Comparison of ENCODE assay signal across 8 cellular contexts in genomic region chr11:65653229-65654225, GRCh38. TPM values are rescaled to one million over a fixed set of nuclear protein-coding genes. Genes with fewer than 3 reads are reported as not detected.
A peak's percentile ranks its signal among the peaks of the same experiment; 100 is the strongest.
DNase-seq lines count a peak whose midpoint lies in the region; ATAC-seq and TF ChIP-seq lines count a peak whose summit lies in the region.

No MANE protein-coding gene starts in this region.

- CTCF ChIA-PET in HEK293 (lab: Yijun Ruan, JAX): interaction anchor here (0.6 to 1.6 kb wide), 6 partner anchors 14 to 500 kb away, joined by 3 to 5 read pairs (median 4); partner anchors contain the start of gene MUS81

- H3K9me3 ChIP-seq in HEK293 (ENCODE audit: control insufficient read depth, insufficient read depth, low read depth, low read length) (no peaks in the 10 kb centered on the region), iPS-18a (ENCODE audit: control insufficient read depth, low read depth, low read length) (no peaks in the 10 kb centered on the region)

- intact Hi-C loops in activated T-helper 1 cell treated with anti-CD3 and anti-CD28 coated beads, Interleukin-12 subunit alpha, Interleukin-12 subunit beta, Interleukin-2, Interleukin-4 antibody, amounts not matched to agents 30 ng/mL and 10 ng/mL and 1 ng/mL, durations not matched to agents 14 hours and 24 hours and 36 hours (cut with micrococcal nuclease): loop anchor here (1.0 kb wide), 1 partner anchor 9 kb away; the partner anchor contains the start of gene RELA

- peaks cover 0 to 75% of the 10 kb centered on the region in 2 experiments; a peak in 2 of 3 replicates for H3K36me3 ChIP-seq in HEK293 (ENCODE audit: control insufficient read depth in 2 of 2, insufficient read depth in 1 of 2, low read length in 2 of 2)
- H3K36me3 ChIP-seq in iPS-18a (ENCODE audit: control insufficient read depth, low read depth, low read length): peaks cover 29% of the 10 kb centered on the region

- peak overlapping the region; percentile 88 for H3K4me3 Mint-ChIP-seq in activated T-helper 1 cell treated with anti-CD3 and anti-CD28 coated beads, Interleukin-12 subunit alpha, Interleukin-12 subunit beta, Interleukin-2, Interleukin-4 antibody, amounts not matched to agents 30 ng/mL and 10 ng/mL and 1 ng/mL, durations not matched to agents 14 hours and 24 hours and 36 hours
- H3K4me3 Mint-ChIP-seq in stimulated activated effector memory CD8-positive, alpha-beta T cell treated with anti-CD3 and anti-CD28 coated beads, Interleukin-12 subunit alpha, Interleukin-12 subunit beta, amount 100 ng/mL, for 72 hours: peak overlapping the region; percentile 74

- peaks cover 42% of the 10 kb centered on the region for H3K4me1 Mint-ChIP-seq in activated T-helper 1 cell treated with anti-CD3 and anti-CD28 coated beads, Interleukin-12 subunit alpha, Interleukin-12 subunit beta, Interleukin-2, Interleukin-4 antibody, amounts not matched to agents 30 ng/mL and 10 ng/mL and 1 ng/mL, durations not matched to agents 14 hours and 24 hours and 36 hours (ENCODE audit: low read depth)
- peaks cover 71% of the 10 kb centered on the region for H3K4me1 Mint-ChIP-seq in stimulated activated effector memory CD8-positive, alpha-beta T cell treated with anti-CD3 and anti-CD28 coated beads, Interleukin-12 subunit alpha, Interleukin-12 subunit beta, amount 100 ng/mL, for 72 hours

- H3K36me3 Mint-ChIP-seq in activated T-helper 1 cell treated with anti-CD3 and anti-CD28 coated beads, Interleukin-12 subunit alpha, Interleukin-12 subunit beta, Interleukin-2, Interleukin-4 antibody, amounts not matched to agents 30 ng/mL and 10 ng/mL and 1 ng/mL, durations not matched to agents 14 hours and 24 hours and 36 hours (ENCODE audit: low read depth): peaks cover 43% of the 10 kb centered on the region
- H3K36me3 Mint-ChIP-seq in stimulated activated effector memory CD8-positive, alpha-beta T cell treated with anti-CD3 and anti-CD28 coated beads, Interleukin-12 subunit alpha, Interleukin-12 subunit beta, amount 100 ng/mL, for 72 hours: peaks cover 100% of the 10 kb centered on the region

- no peak for TF ChIP-seq CTCF in HEK293 (tag by site-specific recombination; IDR thresholded peaks at IDR 0.05)

- peaks cover 3% of the 10 kb centered on the region for H3K27me3 Mint-ChIP-seq in activated T-helper 1 cell treated with anti-CD3 and anti-CD28 coated beads, Interleukin-12 subunit alpha, Interleukin-12 subunit beta, Interleukin-2, Interleukin-4 antibody, amounts not matched to agents 30 ng/mL and 10 ng/mL and 1 ng/mL, durations not matched to agents 14 hours and 24 hours and 36 hours (ENCODE audit: insufficient read depth)

- POLR2A ChIA-PET in HEK293 (lab: Yijun Ruan, JAX): interaction anchor here (0.6 to 6.5 kb wide), 12 partner anchors 9 to 347 kb away, joined by 3 to 50 read pairs (median 4); partner anchors contain the start of genes FIBP, KAT5, MAP3K11 and PCNX3

- H3K27me3 ChIP-seq in iPS-18a (ENCODE audit: control insufficient read depth, insufficient read depth, low read length): no peaks in the 10 kb centered on the region

- no peaks in the 10 kb centered on the region for H3K9me3 Mint-ChIP-seq in activated T-helper 1 cell treated with anti-CD3 and anti-CD28 coated beads, Interleukin-12 subunit alpha, Interleukin-12 subunit beta, Interleukin-2, Interleukin-4 antibody, amounts not matched to agents 30 ng/mL and 10 ng/mL and 1 ng/mL, durations not matched to agents 14 hours and 24 hours and 36 hours
- H3K9me3 Mint-ChIP-seq in stimulated activated effector memory CD8-positive, alpha-beta T cell treated with anti-CD3 and anti-CD28 coated beads, Interleukin-12 subunit alpha, Interleukin-12 subunit beta, amount 100 ng/mL, for 72 hours: no peaks in the 10 kb centered on the region

- peak; percentile 45 for DNase-seq in AG08396 (ENCODE audit: low spot score)
- no peak for DNase-seq in activated T-helper 1 cell treated with anti-CD3 and anti-CD28 coated beads, Interleukin-12 subunit alpha, Interleukin-12 subunit beta, Interleukin-2, Interleukin-4 antibody, amounts not matched to agents 30 ng/mL and 10 ng/mL and 1 ng/mL, durations not matched to agents 14 hours and 24 hours and 36 hours (ENCODE audit: low spot score)
- no peak for DNase-seq in stimulated activated effector memory CD8-positive, alpha-beta T cell treated with anti-CD3 and anti-CD28 coated beads, Interleukin-12 subunit alpha, Interleukin-12 subunit beta, amount 100 ng/mL, for 72 hours (ENCODE audit: low spot score in 2 of 2)
- DNase-seq in cortex of kidney (lab: John Stamatoyannopoulos, UW): no peak

- H3K9ac ChIP-seq in iPS-18a (ENCODE audit: low read length): peak overlapping the region; percentile 69

- ATAC-seq in stimulated activated effector memory CD8-positive, alpha-beta T cell treated with anti-CD3 and anti-CD28 coated beads, Interleukin-12 subunit alpha, Interleukin-12 subunit beta, amount 100 ng/mL, for 72 hours: no peak
- ATAC-seq in HG03108 (IDR thresholded peaks at IDR 0.05; ENCODE audit: unreplicated experiment) (no peak), GM19023 (IDR thresholded peaks at IDR 0.05; ENCODE audit: unreplicated experiment) (no peak)

- peak overlapping the region; percentile 97 for H3K27ac Mint-ChIP-seq in activated T-helper 1 cell treated with anti-CD3 and anti-CD28 coated beads, Interleukin-12 subunit alpha, Interleukin-12 subunit beta, Interleukin-2, Interleukin-4 antibody, amounts not matched to agents 30 ng/mL and 10 ng/mL and 1 ng/mL, durations not matched to agents 14 hours and 24 hours and 36 hours
- H3K27ac Mint-ChIP-seq in stimulated activated effector memory CD8-positive, alpha-beta T cell treated with anti-CD3 and anti-CD28 coated beads, Interleukin-12 subunit alpha, Interleukin-12 subunit beta, amount 100 ng/mL, for 72 hours: peak overlapping the region; percentile 92

- H3K4me1 ChIP-seq in HEK293 (ENCODE audit: control insufficient read depth, insufficient read depth, low read length) (peaks cover 8% of the 10 kb centered on the region), iPS-18a (ENCODE audit: control insufficient read depth, low read depth, low read length) (peaks cover 5% of the 10 kb centered on the region)

- peak overlapping the region; percentile 54 for H3K27ac ChIP-seq in HEK293 (ENCODE audit: extremely low read depth, low read depth, low read length)
- H3K27ac ChIP-seq in iPS-18a (ENCODE audit: low read length): peak overlapping the region; percentile 73

- H3K4me3 ChIP-seq in HEK293 (ENCODE audit: low read depth, low read length): peak overlapping the region; percentile 46; the same call in 1 of the 2 replicates
- H3K4me3 ChIP-seq in iPS-18a (ENCODE audit: low read length): peak overlapping the region; percentile 64

TF ChIP-seq in HEK293, 187 proteins besides CTCF, POLR2A, EP300 and RAD21 (continues in another document):
- TF ChIP-seq ZBTB17 (tag by site-specific recombination; IDR thresholded peaks at IDR 0.05): peak; percentile 31; the same call in 1 of the 2 replicates
- TF ChIP-seq ZBTB20 (tag by site-specific recombination; IDR thresholded peaks at IDR 0.05): no peak
- TF ChIP-seq SP7 (tag by site-specific recombination; IDR thresholded peaks at IDR 0.05): peak; percentile 33
- TF ChIP-seq ZBTB44 (tag by site-specific recombination; IDR thresholded peaks at IDR 0.05): no peak

RNA-seq across cellular contexts. Expression of gene RELA, which starts 9.2 kb away (rescaled TPM):
- total RNA-seq in activated T-helper 1 cell treated with anti-CD3 and anti-CD28 coated beads, Interleukin-12 subunit alpha, Interleukin-12 subunit beta, Interleukin-2, Interleukin-4 antibody, amounts not matched to agents 30 ng/mL and 10 ng/mL and 1 ng/mL, durations not matched to agents 14 hours and 24 hours and 36 hours: 102 and 104 TPM in 2 replicates

RNA-seq across cellular contexts. Expression of gene SIPA1, which starts 15.6 kb away (rescaled TPM):
- 117 and 130 TPM in 2 replicates for total RNA-seq in activated T-helper 1 cell treated with anti-CD3 and anti-CD28 coated beads, Interleukin-12 subunit alpha, Interleukin-12 subunit beta, Interleukin-2, Interleukin-4 antibody, amounts not matched to agents 30 ng/mL and 10 ng/mL and 1 ng/mL, durations not matched to agents 14 hours and 24 hours and 36 hours

RNA-seq across cellular contexts. Expression of gene PCNX3, which starts 38.0 kb away (rescaled TPM):
- 55.0 and 55.2 TPM in 2 replicates for total RNA-seq in activated T-helper 1 cell treated with anti-CD3 and anti-CD28 coated beads, Interleukin-12 subunit alpha, Interleukin-12 subunit beta, Interleukin-2, Interleukin-4 antibody, amounts not matched to agents 30 ng/mL and 10 ng/mL and 1 ng/mL, durations not matched to agents 14 hours and 24 hours and 36 hours

RNA-seq across cellular contexts. Expression of gene MAP3K11, which starts 39.5 kb away (rescaled TPM):
- total RNA-seq in activated T-helper 1 cell treated with anti-CD3 and anti-CD28 coated beads, Interleukin-12 subunit alpha, Interleukin-12 subunit beta, Interleukin-2, Interleukin-4 antibody, amounts not matched to agents 30 ng/mL and 10 ng/mL and 1 ng/mL, durations not matched to agents 14 hours and 24 hours and 36 hours: 103 and 106 TPM in 2 replicates

RNA-seq across cellular contexts. Expression of gene KCNK7, which starts 57.9 kb away (rescaled TPM):
- total RNA-seq in activated T-helper 1 cell treated with anti-CD3 and anti-CD28 coated beads, Interleukin-12 subunit alpha, Interleukin-12 subunit beta, Interleukin-2, Interleukin-4 antibody, amounts not matched to agents 30 ng/mL and 10 ng/mL and 1 ng/mL, durations not matched to agents 14 hours and 24 hours and 36 hours: 1.6 and 2.0 TPM in 2 replicates
